Comparison of ENCODE assay signal across 9 cellular contexts in genomic region chr2:222655748-222656543, GRCh38. TPM values are rescaled to one million over a fixed set of nuclear protein-coding genes. Genes with fewer than 3 reads are reported as not detected.
DNase-seq lines count a peak whose midpoint lies in the region; ATAC-seq, FAIRE-seq and TF ChIP-seq lines count a peak whose summit lies in the region.
"Had no signal": no experiment of that assay in that cellular context is flagged by ENCODE, and none has a peak within 500 bp of the region (broad histone marks: within the 10 kb centered on the region; RNA-seq: fewer than 3 reads in every experiment).

Gene FARSB, minus strand, starts transcription at chr2:222656092. Its CDS starts 19 bp downstream, at chr2:222656073.

- peaks cover 0 to 6% of the 10 kb centered on the region in 2 experiments for H3K36me3 ChIP-seq in keratinocyte (ENCODE audit: control insufficient read depth in 2 of 2, extremely low read depth in 1 of 2, insufficient read depth in 2 of 2, low read length in 2 of 2)

- H3K9me1 ChIP-seq in keratinocyte (ENCODE audit: control insufficient read depth, extremely low read depth, insufficient read depth, low read length), result no peaks in the 10 kb centered on the region

- H3K4me1 ChIP-seq in keratinocyte (ENCODE audit: control insufficient read depth, extremely low read depth, insufficient read depth, low read length), result peaks cover 28% of the 10 kb centered on the region

- ATAC-seq in GM19035 (IDR thresholded peaks at IDR 0.05; ENCODE audit: unreplicated experiment), result peak; percentile 89
- ATAC-seq in HG03354 (IDR thresholded peaks at IDR 0.05; ENCODE audit: poor library complexity, severe bottlenecking, unreplicated experiment), result peak; percentile 91
- peak; percentile 90 to 91 for ATAC-seq in activated CD4-positive, CD25-positive, alpha-beta regulatory T cell treated with anti-CD3 and anti-CD28 coated beads, Interleukin-2, amount 50 U/mL, for 24 hours

- peak within 1 kb of the TSS; percentile 100 for H3K27ac ChIP-seq in keratinocyte (ENCODE audit: control insufficient read depth, insufficient read depth, low read length)

- H3K79me2 ChIP-seq in keratinocyte (ENCODE audit: control insufficient read depth, insufficient read depth, low read length), result peaks cover 49% of the 10 kb centered on the region

- H3K9ac ChIP-seq in keratinocyte (ENCODE audit: control insufficient read depth, extremely low read depth, insufficient read depth, low read length), result peak within 1 kb of the TSS; percentile 98

- H2AFZ ChIP-seq in keratinocyte (ENCODE audit: control insufficient read depth, low read length), result peak within 1 kb of the TSS; percentile 99

- no peaks in the 10 kb centered on the region for H3K9me3 ChIP-seq in keratinocyte (ENCODE audit: control insufficient read depth, low read depth, low read length)

- TF ChIP-seq CTCF in AG09319 (IDR thresholded peaks at IDR 0.05; ENCODE audit: low read depth, low read length), result no peak
- TF ChIP-seq CTCF in keratinocyte (optimal IDR thresholded peaks at IDR 0.05 in 1 of 3, IDR thresholded peaks at IDR 0.05 in 1 of 3, conservative IDR thresholded peaks at IDR 0.05 in 1 of 3; ENCODE audit: extremely low read depth in 1 of 3, insufficient read depth in 2 of 3, low read length in 3 of 3), result no peak

- DNase-seq in AG09319 (ENCODE audit: extremely low read depth, low read depth), result peak; percentile 90
- peak; percentile 96 for DNase-seq in NCI-H446 treated with DMSO at 0.1 percent for 48 hours (lab: John Stamatoyannopoulos, UW)
- DNase-seq in cerebellar cortex (ENCODE audit: low spot score), result peak; percentile 96
- DNase-seq in keratinocyte (ENCODE audit: low read depth, low spot score), result peak; percentile 73
- DNase-seq in stimulated activated CD4-positive, alpha-beta T cell treated with anti-CD3 and anti-CD28 coated beads, Interleukin-15, amount 100 ng/mL, for 1 hour (ENCODE audit: low read depth in 1 of 2, low spot score in 1 of 2), result peak; percentile 86 to 89

- H3K27me3 ChIP-seq in keratinocyte (ENCODE audit: control insufficient read depth, extremely low read depth, insufficient read depth, low read length), result no peaks in the 10 kb centered on the region

- dilution Hi-C loops in keratinocyte (cut with MboI; ENCODE audit: extremely low pct_ligation_motif_present, low sequenced_read_pairs), result no loop called here

- peak within 1 kb of the TSS; percentile 96 for H3K4me2 ChIP-seq in keratinocyte (ENCODE audit: control insufficient read depth, extremely low read depth, insufficient read depth, low read depth, low read length)

- FAIRE-seq in keratinocyte (lab: Jason Lieb, UNC), result peak; percentile 71
- FAIRE-seq: endometrium had no signal

- peaks cover 6% of the 10 kb centered on the region for H4K20me1 ChIP-seq in keratinocyte (ENCODE audit: control insufficient read depth, extremely low read depth, insufficient read depth, low read length)

- H3K4me3 ChIP-seq in keratinocyte (ENCODE audit: control insufficient read depth in 2 of 3, extremely low read depth in 1 of 3, insufficient read depth in 2 of 3, low read depth in 1 of 3, low read length in 3 of 3), result peak within 1 kb of the TSS; percentile 63 to 96 (median 93)

RNA-seq across cellular contexts. Expression of gene FARSB, which starts in this region (rescaled TPM):
- polyA plus RNA-seq in keratinocyte, result 40.0 to 68.8 TPM (median 53.3 TPM) in 3 replicates
- polyA plus RNA-seq in keratinocyte (2011; ENCODE audit: low read depth), result 15.8 TPM
- polyA plus RNA-seq in keratinocyte (2011; cell fraction: cytosol; rRNA removed), result 42.7 and 85.4 TPM in 2 replicates
- polyA plus RNA-seq in keratinocyte (2011; cell fraction: nucleus; rRNA removed), result 39.9 and 43.0 TPM in 2 replicates
- polyA plus RNA-seq in keratinocyte (2012; ENCODE audit: low replicate concordance), result 30.7 and 44.8 TPM in 2 replicates
- polyA minus RNA-seq in keratinocyte, result 16.1 to 52.8 TPM (median 31.9 TPM) in 3 replicates
- 20.0 TPM for polyA minus RNA-seq in keratinocyte (2011; cell fraction: cytosol; rRNA and poly(A)+ RNA removed)
- 16.9 and 36.3 TPM in 2 replicates for polyA minus RNA-seq in keratinocyte (2011; cell fraction: nucleus; rRNA and poly(A)+ RNA removed)

Comparison
In these comparisons a context has a peak if more than half of its experiments do, and no peak if none do; other contexts are left out.
1. Peak in every context shown above with its lines: DNase-seq, ATAC-seq, H3K4me3 ChIP-seq and H3K27ac ChIP-seq.